9 cellular contexts compared by ENCODE assay signal in genomic region chr1:59316497-59317128, GRCh38. TPM values are rescaled to one million over a fixed set of nuclear protein-coding genes. Genes with fewer than 3 reads are reported as not detected.
DNase-seq lines count a peak whose midpoint lies in the region; ATAC-seq and TF ChIP-seq lines count a peak whose summit lies in the region.
"Had no signal": no experiment of that assay in that cellular context is flagged by ENCODE, and none has a peak within 500 bp of the region (broad histone marks: within the 10 kb centered on the region; RNA-seq: fewer than 3 reads in every experiment).

No MANE protein-coding gene starts in this region.

- peak overlapping the region; percentile 6 for H3K4me3 Mint-ChIP-seq in stimulated activated memory B cell treated with anti-CD40 and anti-IgM and Interleukin-4, amounts not matched to agents 10 μg/mL and 1 μg/mL and 100 μg/mL, for 72 hours

- intact Hi-C loops in left ventricle myocardium superior (cut with micrococcal nuclease) (no loop called here), lower leg skin (cut with DNase I; ENCODE audit: low total_unique reads) (no loop called here)

- no peak for TF ChIP-seq CTCF in lower leg skin (IDR thresholded peaks at IDR 0.05)

- WGBS in lower leg skin, 2 donors, result 55 to 66% methylated on average over 6 of the region's 6 CpGs

- DNase-seq in M059J (ENCODE audit: low read depth) (peak; percentile 44), left ventricle myocardium superior (no peak), HK-2 (ENCODE audit: unreplicated experiment) (no peak), NCI-H774 (lab: John Stamatoyannopoulos, UW) (no peak), nucleus accumbens (lab: John Stamatoyannopoulos, UW) (no peak), lower leg skin (ENCODE audit: low spot score in 2 of 2) (no peak)

- H3K27me3 Mint-ChIP-seq in stimulated activated memory B cell treated with anti-CD40 and anti-IgM and Interleukin-4, amounts not matched to agents 10 μg/mL and 1 μg/mL and 100 μg/mL, for 72 hours, result no peaks in the 10 kb centered on the region

- no peak overlapping the region for H3K4me3 ChIP-seq in lower leg skin (ENCODE audit: low read depth, poor library complexity, severe bottlenecking)

- H3K27ac Mint-ChIP-seq in stimulated activated memory B cell treated with anti-CD40 and anti-IgM and Interleukin-4, amounts not matched to agents 10 μg/mL and 1 μg/mL and 100 μg/mL, for 72 hours, result no peak overlapping the region

- no peaks in the 10 kb centered on the region for H3K9me3 Mint-ChIP-seq in stimulated activated memory B cell treated with anti-CD40 and anti-IgM and Interleukin-4, amounts not matched to agents 10 μg/mL and 1 μg/mL and 100 μg/mL, for 72 hours

- ATAC-seq in GM19397 (IDR thresholded peaks at IDR 0.05; ENCODE audit: unreplicated experiment), result peak; percentile 72
- peak; percentile 60 for ATAC-seq in left ventricle myocardium superior
- peak; percentile 47 for ATAC-seq in stimulated activated memory B cell treated with anti-CD40 and anti-IgM and Interleukin-4, amounts not matched to agents 10 μg/mL and 1 μg/mL and 100 μg/mL, for 72 hours
- ATAC-seq: Panc1 had no signal

- peaks cover 23% of the 10 kb centered on the region for H3K4me1 Mint-ChIP-seq in stimulated activated memory B cell treated with anti-CD40 and anti-IgM and Interleukin-4, amounts not matched to agents 10 μg/mL and 1 μg/mL and 100 μg/mL, for 72 hours

- peaks cover 4% of the 10 kb centered on the region for H3K36me3 Mint-ChIP-seq in stimulated activated memory B cell treated with anti-CD40 and anti-IgM and Interleukin-4, amounts not matched to agents 10 μg/mL and 1 μg/mL and 100 μg/mL, for 72 hours

- TF ChIP-seq POLR2A in lower leg skin (IDR thresholded peaks at IDR 0.05), result no peak

RNA-seq across cellular contexts. Expression of gene FGGY, which starts 19.7 kb away (rescaled TPM):
- 5.4 and 5.9 TPM in 2 replicates for total RNA-seq in M059J (2014; rRNA removed; shearing (Covaris generic))
- total RNA-seq in left ventricle myocardium superior, result 29.7 TPM
- 10 to 100 TPM in 3 of 4 donors, 1 to 10 TPM in 1; 10.0 to 29.5 (median 17.5) TPM for total RNA-seq in lower leg skin
